Comparison of ENCODE assay signal across 15 cellular contexts in the genomic region with DNA sequence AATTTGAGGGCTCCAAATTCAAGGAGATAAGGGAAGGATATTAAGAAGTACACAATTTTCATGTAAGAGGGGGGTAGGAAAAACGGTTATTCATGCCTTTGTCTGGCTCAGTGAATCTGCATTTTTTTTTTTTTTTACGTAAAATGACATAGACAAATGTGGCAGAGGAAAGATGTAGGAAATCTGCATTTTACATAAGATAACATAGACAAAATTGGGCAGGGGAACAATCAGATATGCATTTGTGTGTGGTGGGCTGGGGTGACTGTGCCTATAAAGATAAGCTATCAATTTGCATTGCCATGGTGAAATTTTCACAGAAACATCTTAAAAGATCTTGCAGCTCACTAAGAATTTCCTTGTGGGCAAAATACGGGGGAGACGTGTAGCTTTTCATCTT.
"Had no signal": no experiment of that assay in that cellular context is flagged by ENCODE, and none has a peak within 500 bp of the region (broad histone marks: within the 10 kb centered on the region; RNA-seq: fewer than 3 reads in every experiment).

No MANE protein-coding gene starts in this region.

- H3K9me3 ChIP-seq: esophagus squamous epithelium, lower lobe of right lung had no signal

- H3K27me3 ChIP-seq: esophagus squamous epithelium, gastroesophageal sphincter had no signal

- H3K36me3 ChIP-seq: esophagus squamous epithelium, gastroesophageal sphincter, left ventricle myocardium inferior, lower lobe of right lung had no signal

- H3K4me3 ChIP-seq: esophagus squamous epithelium, gastroesophageal sphincter, left ventricle myocardium inferior, lower lobe of right lung had no signal

- DNase-seq: effector memory CD8-positive, alpha-beta T cell; esophagus squamous epithelium; foreskin fibroblast; glutamatergic neuron; kidney; left cardiac atrium; left ventricle myocardium inferior; lower lobe of right lung; natural killer cell; posterior cingulate gyrus; small intestine; stimulated activated CD4-positive, alpha-beta T cell treated with anti-CD3 and anti-CD28 coated beads, Interleukin-12 subunit alpha, Interleukin-12 subunit beta, amount 100 ng/mL, for 4 hours; stimulated activated naive CD4-positive, alpha-beta T cell treated with Interleukin-2 at 50 U/mL for 16 hours had no signal

- H3K27ac ChIP-seq: epithelial cell of prostate, esophagus squamous epithelium, gastroesophageal sphincter, left ventricle myocardium inferior, lower lobe of right lung had no signal

- H3K4me1 ChIP-seq: esophagus squamous epithelium, gastroesophageal sphincter, left ventricle myocardium inferior, lower lobe of right lung had no signal

- ATAC-seq: effector memory CD8-positive, alpha-beta T cell; gastroesophageal sphincter; left cardiac atrium; lower lobe of right lung; natural killer cell had no signal
